21 cellular contexts compared by ENCODE assay signal in genomic region chr3:13465236-13465958, GRCh38.
"Had no signal": no experiment of that assay in that cellular context is flagged by ENCODE, and none has a peak within 500 bp of the region (broad histone marks: within the 10 kb centered on the region; RNA-seq: fewer than 3 reads in every experiment).

No MANE protein-coding gene starts in this region.

- H3K36me3 ChIP-seq: esophagus squamous epithelium, left ventricle myocardium inferior, right atrium auricular region had no signal

- H3K9me3 ChIP-seq: esophagus squamous epithelium, left ventricle myocardium inferior, right atrium auricular region, testis had no signal

- ATAC-seq: activated naive CD8-positive, alpha-beta T cell treated with anti-CD3 and anti-CD28 coated beads, Interleukin-2, amount 50 U/mL, for 24 hours; stimulated activated naive CD8-positive, alpha-beta T cell treated with anti-CD3 and anti-CD28 coated beads, Interleukin-15, Interleukin-2, amounts not matched to agents 100 U/mL and 50 U/mL, for 24 hours had no signal

- H3K4me3 ChIP-seq: esophagus squamous epithelium, left ventricle myocardium inferior, lung, right atrium auricular region, testis had no signal

- H3K4me1 ChIP-seq: esophagus squamous epithelium, testis had no signal

- DNase-seq: activated CD4-positive, alpha-beta memory T cell treated with anti-CD3 and anti-CD28 coated beads for 36 hours; activated CD4-positive, alpha-beta T cell treated with anti-CD3 and anti-CD28 coated beads for 4 hours; activated CD8-positive, alpha-beta memory T cell treated with anti-CD3 and anti-CD28 coated beads, Interleukin-2, amount 50 U/mL, for 4 hours; activated gamma-delta T cell treated with Interleukin-2 at 50 U/mL for 16 hours; activated naive CD8-positive, alpha-beta T cell treated with anti-CD3 and anti-CD28 coated beads, Interleukin-2, amount 50 U/mL, for 24 hours; activated T-cell treated with anti-CD3 and anti-CD28 coated beads, Interleukin-2, amount 50 U/mL, for 1 hour; amygdala; central memory CD4-positive, alpha-beta T cell; esophagus squamous epithelium; foreskin melanocyte; islet precursor cell; left ventricle myocardium inferior; naive B cell; stimulated activated CD4-positive, alpha-beta T cell treated with anti-CD3 and anti-CD28 coated beads, Interleukin-2, amount 100 ng/mL, for 48 hours; stimulated activated naive CD8-positive, alpha-beta T cell treated with anti-CD3 and anti-CD28 coated beads, Interleukin-15, Interleukin-2, amounts not matched to agents 100 U/mL and 50 U/mL, for 24 hours; T-helper 1 cell; testis; trophoblast cell had no signal

- H3K27me3 ChIP-seq: right atrium auricular region, testis had no signal

- H3K27ac ChIP-seq: esophagus squamous epithelium, left ventricle myocardium inferior, right atrium auricular region, testis, VCaP had no signal
